31 cellular contexts compared by ENCODE assay signal in the genomic region with DNA sequence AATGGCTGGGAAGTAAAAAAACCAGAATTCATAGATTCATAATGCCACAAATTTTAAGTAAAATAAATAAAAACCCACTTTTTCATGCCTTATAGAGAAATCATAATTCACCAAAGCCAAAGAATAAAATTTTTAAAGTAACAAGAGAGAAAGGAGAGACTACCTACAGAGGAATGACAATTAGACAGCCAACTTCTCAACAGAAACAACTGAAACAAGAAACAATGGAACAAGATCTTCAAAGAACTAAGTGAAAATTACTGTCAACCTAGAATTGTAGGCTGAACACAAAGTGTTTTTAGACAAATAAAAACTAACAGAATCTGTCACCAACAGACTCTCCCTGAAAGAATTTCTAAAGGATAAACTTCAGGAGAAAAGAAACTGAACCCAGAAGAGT.
"Had no signal": no experiment of that assay in that cellular context is flagged by ENCODE, and none has a peak within 500 bp of the region (broad histone marks: within the 10 kb centered on the region; RNA-seq: fewer than 3 reads in every experiment).

No MANE protein-coding gene starts in this region.

- H3K9me3 ChIP-seq: ovary, suprapubic skin, testis, upper lobe of right lung had no signal

- H3K9ac ChIP-seq: neural progenitor cell, parathyroid adenoma had no signal

- H3K36me3 ChIP-seq: neural progenitor cell, ovary, spleen, suprapubic skin, tibial artery, transverse colon, upper lobe of right lung, uterus had no signal

- H3K27me3 ChIP-seq: neural progenitor cell, ovary, testis, transverse colon, upper lobe of right lung, uterus had no signal

- ATAC-seq: natural killer cell; psoas muscle; right cardiac atrium; sciatic nerve; stimulated activated memory B cell treated with anti-CD40 and anti-IgM and Interleukin-4, amounts not matched to agents 10 μg/mL and 1 μg/mL and 100 μg/mL, for 72 hours; stimulated activated naive CD8-positive, alpha-beta T cell treated with anti-CD3 and anti-CD28 coated beads, Interleukin-15, amount 100 ng/mL, for 72 hours; stimulated activated naive CD8-positive, alpha-beta T cell treated with anti-CD3 and anti-CD28 coated beads, Interleukin-15, Interleukin-2, amounts not matched to agents 100 U/mL and 50 U/mL, for 24 hours; upper lobe of right lung had no signal

- H3K4me1 ChIP-seq: parathyroid adenoma, psoas muscle, spleen, suprapubic skin, testis, tibial artery, transverse colon, upper lobe of right lung, uterus had no signal

- H3K27ac Mint-ChIP-seq: natural killer cell; nephron; neural progenitor cell; progenitor cell of endocrine pancreas; stimulated activated memory B cell treated with anti-CD40 and anti-IgM and Interleukin-4, amounts not matched to agents 10 μg/mL and 1 μg/mL and 100 μg/mL, for 72 hours; stimulated activated naive CD8-positive, alpha-beta T cell treated with anti-CD3 and anti-CD28 coated beads, Interleukin-15, amount 100 ng/mL, for 72 hours; type B pancreatic cell had no signal

- H3K79me2 ChIP-seq: parathyroid adenoma had no signal

- H3K4me1 Mint-ChIP-seq: natural killer cell; nephron; stimulated activated naive CD8-positive, alpha-beta T cell treated with anti-CD3 and anti-CD28 coated beads, Interleukin-15, amount 100 ng/mL, for 72 hours had no signal

- H3K36me3 Mint-ChIP-seq: neural progenitor cell, type B pancreatic cell had no signal

- H3K4me2 ChIP-seq: neural progenitor cell, smooth muscle cell had no signal

- H3K4me3 ChIP-seq: neural progenitor cell, ovary, psoas muscle, skin epidermis, smooth muscle cell, spleen, suprapubic skin, testis, tibial artery, transverse colon, upper lobe of right lung, uterus had no signal

- H3K4me3 Mint-ChIP-seq: natural killer cell; nephron; neural progenitor cell; stimulated activated memory B cell treated with anti-CD40 and anti-IgM and Interleukin-4, amounts not matched to agents 10 μg/mL and 1 μg/mL and 100 μg/mL, for 72 hours; stimulated activated naive CD8-positive, alpha-beta T cell treated with anti-CD3 and anti-CD28 coated beads, Interleukin-15, amount 100 ng/mL, for 72 hours; type B pancreatic cell had no signal

- H3K27ac ChIP-seq: neural progenitor cell, ovary, parathyroid adenoma, psoas muscle, skin epidermis, spleen, suprapubic skin, testis, tibial artery, transverse colon, upper lobe of right lung, uterus had no signal

- H2AFZ ChIP-seq: neural progenitor cell, parathyroid adenoma had no signal

- DNase-seq: natural killer cell; occipital lobe; ovary; posterior cingulate gyrus; psoas muscle; right cardiac atrium; spleen; stimulated activated CD4-positive, alpha-beta T cell treated with anti-CD3 and anti-CD28 coated beads, Interleukin-12 subunit alpha, Interleukin-12 subunit beta, amount 100 ng/mL, for 4 hours; stimulated activated CD4-positive, alpha-beta T cell treated with anti-CD3 and anti-CD28 coated beads, Interleukin-1b, Interleukin-23, amount 100 ng/mL, for 48 hours; stimulated activated CD4-positive, alpha-beta T cell treated with anti-CD3 and anti-CD28 coated beads, Interleukin-4, amount 100 ng/mL, for 1 hour; stimulated activated CD4-positive, alpha-beta T cell treated with anti-CD3 and anti-CD28 coated beads, Interleukin-4, amount 100 ng/mL, for 4 hours; stimulated activated CD8-positive, alpha-beta memory T cell treated with anti-CD3 and anti-CD28 coated beads, Interleukin-4, amount 100 ng/mL, for 48 hours; stimulated activated naive CD4-positive, alpha-beta T cell; stimulated activated naive CD8-positive, alpha-beta T cell treated with anti-CD3 and anti-CD28 coated beads, Interleukin-15, amount 100 ng/mL, for 72 hours; stimulated activated naive CD8-positive, alpha-beta T cell treated with anti-CD3 and anti-CD28 coated beads, Interleukin-15, Interleukin-2, amounts not matched to agents 100 U/mL and 50 U/mL, for 24 hours; substantia nigra; testis; tibial artery; transverse colon; upper lobe of right lung; uterus had no signal
